Comparison of ENCODE assay signal across 10 cellular contexts in genomic region chr10:110706690-110707098, GRCh38.
A peak's percentile ranks its signal among the peaks of the same experiment; 100 is the strongest.
DNase-seq lines count a peak whose midpoint lies in the region; ATAC-seq and TF ChIP-seq lines count a peak whose summit lies in the region.
"Had no signal": no experiment of that assay in that cellular context is flagged by ENCODE, and none has a peak within 500 bp of the region (broad histone marks: within the 10 kb centered on the region; RNA-seq: fewer than 3 reads in every experiment).

No MANE protein-coding gene starts in this region.

- H3K23me2 ChIP-seq in H9 (ENCODE audit: insufficient read length, low read depth, low read length, poor library complexity, severe bottlenecking) = no peaks in the 10 kb centered on the region

- no peak overlapping the region for H2BK5ac ChIP-seq in H9 (ENCODE audit: insufficient read length, low read length)

- no peaks in the 10 kb centered on the region for H3K9me3 ChIP-seq in H9 (ENCODE audit: control insufficient read depth, low read depth, low read length)
- H3K9me3 ChIP-seq in SJSA1 (replicated peaks) = no peaks in the 10 kb centered on the region; the same call in 1 of the 2 replicates
- H3K9me3 ChIP-seq in skeletal muscle tissue (ENCODE audit: control insufficient read depth in 3 of 3, low read length in 3 of 3) = no peaks in the 10 kb centered on the region
- H3K9me3 ChIP-seq: prostate gland had no signal

- peak overlapping the region in 2 of 3 experiments; percentile 37 to 83; a peak in 5 of 7 replicates for H3K27ac Mint-ChIP-seq in H9
- H3K27ac Mint-ChIP-seq: T-helper 2 cell treated with Interferon-gamma antibody and Interleukin-4, amounts not matched to agents 5 μg/mL and 100 μg/mL, for 36 hours had no signal

- no peak overlapping the region for H2BK15ac ChIP-seq in H9 (ENCODE audit: low read depth, low read length)

- H3K9me3 Mint-ChIP-seq in H9 = no peaks in the 10 kb centered on the region
- H3K9me3 Mint-ChIP-seq: T-helper 2 cell treated with Interferon-gamma antibody and Interleukin-4, amounts not matched to agents 5 μg/mL and 100 μg/mL, for 36 hours had no signal

- no peak overlapping the region for H3K14ac ChIP-seq in H9 (ENCODE audit: insufficient read depth, low read length)

- no peak overlapping the region for H2BK20ac ChIP-seq in H9 (ENCODE audit: low read depth, low read length, poor library complexity, severe bottlenecking)

- H3K4ac ChIP-seq in H9 (ENCODE audit: low read depth, low read length) = no peak overlapping the region

- TF ChIP-seq CTCF in H9 (conservative IDR thresholded peaks at IDR 0.05) = no peak

- no CpG with 5 or more reads among the region's 5 CpGs for WGBS in H9 (ENCODE audit: extremely low coverage, insufficient read length, low lambda C conversion rate)

- H3T11ph ChIP-seq in H9 (ENCODE audit: low read length) = no peak overlapping the region

- no peak overlapping the region for H2AFZ ChIP-seq in H9 (ENCODE audit: low read length)

- H3K4me3 ChIP-seq in SJSA1 (no peak overlapping the region), skeletal muscle tissue (ENCODE audit: low read length in 3 of 3) (peak overlapping the region in 1 of 3 donors; percentile 4)
- H3K4me3 ChIP-seq: prostate gland had no signal

- H4K5ac ChIP-seq in H9 (ENCODE audit: insufficient read length, low read depth, low read length) = no peak overlapping the region

- no peak overlapping the region for H3K27ac ChIP-seq in H9 (ENCODE audit: insufficient read length, low read depth, low read length)
- peak overlapping the region; percentile 92 for H3K27ac ChIP-seq in SJSA1
- H3K27ac ChIP-seq in skeletal muscle tissue (ENCODE audit: low read depth, low read length) = peak overlapping the region; percentile 61
- H3K27ac ChIP-seq: prostate gland had no signal

- no peak overlapping the region for H3K56ac ChIP-seq in H9 (ENCODE audit: insufficient read length, low read depth, low read length)

- H3K27me3 Mint-ChIP-seq in H9 (ENCODE audit: low read depth) = no peaks in the 10 kb centered on the region

- H4K20me1 ChIP-seq in H9 (ENCODE audit: control insufficient read depth, insufficient read depth, insufficient read length) = no peaks in the 10 kb centered on the region

- no peaks in the 10 kb centered on the region for H3K36me3 Mint-ChIP-seq in H9 (ENCODE audit: insufficient read depth in 1 of 3, low read depth in 3 of 3)

- no peak overlapping the region for H3K4me2 ChIP-seq in H9 (ENCODE audit: insufficient read depth, insufficient read length, low read length)

- H3K23ac ChIP-seq in H9 (ENCODE audit: insufficient read length, low read depth, low read length) = no peak overlapping the region

- H4K91ac ChIP-seq in H9 (ENCODE audit: insufficient read length, low read depth, low read length) = no peak overlapping the region

- ATAC-seq in GM18909 (IDR thresholded peaks at IDR 0.05; ENCODE audit: poor library complexity, unreplicated experiment) = no peak

- H3K4me1 Mint-ChIP-seq in H9 = peaks cover 25% of the 10 kb centered on the region in 2 experiments

- no peak overlapping the region for H3K9ac ChIP-seq in H9 (ENCODE audit: extremely low read depth, insufficient read length, low read length)
- no peak overlapping the region for H3K9ac ChIP-seq in skeletal muscle tissue (ENCODE audit: low read depth in 1 of 3, low read length in 3 of 3)

- H4K8ac ChIP-seq in H9 (replicated peaks; ENCODE audit: insufficient read length, low read depth, low read length) = no peak overlapping the region

- H2AK5ac ChIP-seq in H9 (ENCODE audit: insufficient read length, low read length) = no peak overlapping the region

- H3K79me1 ChIP-seq in H9 (ENCODE audit: insufficient read depth, low read depth, low read length, poor library complexity, severe bottlenecking) = no peaks in the 10 kb centered on the region

- no peaks in the 10 kb centered on the region; the same call in 1 of the 2 replicates for H3K36me3 ChIP-seq in SJSA1
- no peaks in the 10 kb centered on the region for H3K36me3 ChIP-seq in skeletal muscle tissue (ENCODE audit: control insufficient read depth in 3 of 3, insufficient read depth in 3 of 3, low read length in 3 of 3)
- H3K36me3 ChIP-seq: prostate gland had no signal

- DNase-seq in H9 = no peak
- DNase-seq in SJSA1 (ENCODE audit: low read depth in 1 of 2, low spot score in 2 of 2) = peak; percentile 79 to 93
- peak; percentile 83 for DNase-seq in foreskin melanocyte
- no peak for DNase-seq in T-helper 2 cell
- DNase-seq in globus pallidus (ENCODE audit: low spot score) = no peak
- DNase-seq: activated T-cell treated with anti-CD3 and anti-CD28 coated beads, Interleukin-2, amount 50 U/mL, for 48 hours had no signal

- no peaks in the 10 kb centered on the region for H3K79me2 ChIP-seq in H9 (ENCODE audit: insufficient read depth, low read length)

- no peaks in the 10 kb centered on the region for H3K27me3 ChIP-seq in H9 (ENCODE audit: insufficient read depth, low read length)
- H3K27me3 ChIP-seq in SJSA1 (replicated peaks) = no peaks in the 10 kb centered on the region
- H3K27me3 ChIP-seq in skeletal muscle tissue (ENCODE audit: control insufficient read depth in 3 of 3, insufficient read depth in 3 of 3, low read length in 3 of 3) = no peaks in the 10 kb centered on the region

- no peak overlapping the region for H2BK120ac ChIP-seq in H9 (ENCODE audit: low read depth, low read length, poor library complexity, severe bottlenecking)

- H3K18ac ChIP-seq in H9 (ENCODE audit: insufficient read length, low read depth, low read length) = no peak overlapping the region

- no peak overlapping the region for H2BK12ac ChIP-seq in H9 (ENCODE audit: insufficient read length, low read depth, low read length)

- no peak overlapping the region for H3K4me3 Mint-ChIP-seq in H9
- H3K4me3 Mint-ChIP-seq: T-helper 2 cell treated with Interferon-gamma antibody and Interleukin-4, amounts not matched to agents 5 μg/mL and 100 μg/mL, for 36 hours had no signal

- peaks cover 8% of the 10 kb centered on the region; the same call in 1 of the 2 replicates for H3K4me1 ChIP-seq in H9 (ENCODE audit: insufficient read depth, low read length)
- peaks cover 42% of the 10 kb centered on the region for H3K4me1 ChIP-seq in SJSA1 (replicated peaks)
- peaks cover 24 to 42% (median 37%) of the 10 kb centered on the region in 3 donors for H3K4me1 ChIP-seq in skeletal muscle tissue (ENCODE audit: control insufficient read depth in 3 of 3, insufficient read depth in 3 of 3, low read length in 3 of 3)
- H3K4me1 ChIP-seq: prostate gland had no signal

Comparison
In these comparisons a context has a peak if more than half of its experiments do, and no peak if none do; other contexts are left out.
1. DNase-seq: peak in SJSA1 (2 of 2) and foreskin melanocyte (single experiment); none in H9 (single experiment), T-helper 2 cell (0 of 5) and globus pallidus (single experiment).